8 cellular contexts compared by ENCODE assay signal in the genomic region with DNA sequence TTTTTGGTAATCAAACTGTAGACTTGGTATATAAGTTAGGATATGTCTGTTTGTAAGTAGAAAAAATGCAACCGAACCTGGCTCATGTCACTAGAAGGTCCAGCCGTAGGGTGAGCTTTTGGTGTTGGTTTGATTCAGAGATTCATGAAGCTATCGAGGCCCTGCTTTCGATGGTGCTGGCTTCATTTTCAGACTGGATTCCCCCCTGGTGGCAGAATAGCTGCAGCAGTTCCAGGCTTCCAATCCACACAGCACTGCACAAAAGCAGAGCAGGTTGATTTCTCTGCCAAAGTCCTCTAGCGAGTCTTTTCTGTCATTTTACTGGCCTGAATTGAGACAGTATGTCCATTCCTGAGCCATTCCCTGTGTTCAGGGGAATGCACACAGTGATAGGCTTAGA. TPM values are rescaled to one million over a fixed set of nuclear protein-coding genes. Genes with fewer than 3 reads are reported as not detected.
DNase-seq lines count a peak whose midpoint lies in the region; ATAC-seq and TF ChIP-seq lines count a peak whose summit lies in the region.

No MANE protein-coding gene starts in this region.

- H3K79me2 ChIP-seq in PC-9 (ENCODE audit: low read depth): no peaks in the 10 kb centered on the region

- ATAC-seq in lower lobe of right lung (no peak), GM19035 (IDR thresholded peaks at IDR 0.05; ENCODE audit: unreplicated experiment) (no peak)

- H3K9me3 ChIP-seq in lower lobe of right lung (no peaks in the 10 kb centered on the region), PC-9 (ENCODE audit: insufficient read depth, low read depth) (no peaks in the 10 kb centered on the region)

- H3K36me3 ChIP-seq in lower lobe of right lung (peaks cover 3% of the 10 kb centered on the region), PC-9 (ENCODE audit: low read depth) (no peaks in the 10 kb centered on the region)

- H3K4me2 ChIP-seq in PC-9: no peak overlapping the region

- H3F3A ChIP-seq in PC-9 (ENCODE audit: insufficient read depth, low read depth): no peaks in the 10 kb centered on the region

- peak overlapping the region in 3 of 5 experiments; percentile 10 to 37 (median 32) for H3K27ac Mint-ChIP-seq in brain

- H3K27me3 Mint-ChIP-seq in brain: no peaks in the 10 kb centered on the region

- no TSS peak for BruUV-seq in PC-9 (replicated peaks; lab: Mats Ljungman, UMichigan)

- POLR2A ChIA-PET in PC-9 (lab: Charles Lee; ENCODE audit: unreplicated experiment): no interaction called here

- no peaks in the 10 kb centered on the region for H3K9me2 ChIP-seq in PC-9 (ENCODE audit: insufficient read depth)

- no peak overlapping the region for H3K4me3 Mint-ChIP-seq in brain

- intact Hi-C loops in lower lobe of right lung (cut with DNase I) (no loop called here), PC-9 (cut with micrococcal nuclease; ENCODE audit: unreplicated experiment) (loop anchor here (10.0 kb wide), 2 partner anchors 243 to 413 kb away; no protein-coding TSS in a partner anchor)

- peaks cover 19% of the 10 kb centered on the region for H3K4me1 Mint-ChIP-seq in brain

- no peaks in the 10 kb centered on the region for H4K20me1 ChIP-seq in PC-9 (ENCODE audit: insufficient read depth)

- no peak overlapping the region for H3K27ac ChIP-seq in lower lobe of right lung
- H3K27ac ChIP-seq in PC-9: no peak overlapping the region

- DNase-seq in D341Med (ENCODE audit: low spot score): peak; percentile 29
- no peak for DNase-seq in LNCaP clone FGC (ENCODE audit: low read depth)
- DNase-seq in lower lobe of right lung: no peak
- DNase-seq in DMS79 treated with DMSO at 0.1 percent for 48 hours (lab: John Stamatoyannopoulos, UW): no peak
- DNase-seq in PC-9: no peak
- no peak for DNase-seq in C1 segment of cervical spinal cord (lab: John Stamatoyannopoulos, UW)

- TF ChIP-seq CTCF in LNCaP clone FGC (IDR thresholded peaks at IDR 0.05; ENCODE audit: control insufficient read depth, extremely low read depth, insufficient read depth) (0 out of 2 replicates have a peak, but pooled peaks have one; percentile 12), brain (conservative IDR thresholded peaks at IDR 0.05) (no peak), lower lobe of right lung (IDR thresholded peaks at IDR 0.05) (peak; percentile 32), PC-9 (conservative IDR thresholded peaks at IDR 0.05) (no peak)

- CTCF ChIA-PET in PC-9 (lab: Charles Lee): interaction anchor here (0.6 to 2.4 kb wide), 4 partner anchors 89 to 239 kb away, joined by 3 to 14 read pairs (median 5); no protein-coding TSS in a partner anchor

- H2AFZ ChIP-seq in PC-9: no peak overlapping the region

- peaks cover 66% of the 10 kb centered on the region for H3K36me3 Mint-ChIP-seq in brain

- H3K27me3 ChIP-seq in lower lobe of right lung (ENCODE audit: low read depth) (no peaks in the 10 kb centered on the region), PC-9 (ENCODE audit: insufficient read depth, low read depth) (no peaks in the 10 kb centered on the region)

- H3K4me1 ChIP-seq in lower lobe of right lung: peaks cover 9% of the 10 kb centered on the region
- peaks cover 17% of the 10 kb centered on the region for H3K4me1 ChIP-seq in PC-9 (replicated peaks; ENCODE audit: insufficient read depth)

- no peaks in the 10 kb centered on the region for H3K9me3 Mint-ChIP-seq in brain

- no peak overlapping the region for H3K4me3 ChIP-seq in LNCaP clone FGC (ENCODE audit: low read depth, low read length)
- no peak overlapping the region for H3K4me3 ChIP-seq in lower lobe of right lung
- H3K4me3 ChIP-seq in PC-9: no peak overlapping the region

RNA-seq across cellular contexts. Expression of gene PDK3, which starts 33.1 kb away (rescaled TPM):
- 5.9 TPM for polyA plus RNA-seq in brain (ENCODE audit: insufficient read depth, low read depth, low replicate concordance)
- total RNA-seq in lower lobe of right lung: 22.3 TPM
- total RNA-seq in PC-9 (2021): 12.5 and 19.4 TPM in 2 replicates

Comparison
In these comparisons a context has a peak if more than half of its experiments do, and no peak if none do; other contexts are left out.
1. CTCF ChIP-seq: peak in LNCaP clone FGC (single experiment) and lower lobe of right lung (single experiment); none in brain (0 of 2) and PC-9 (single experiment).